In genomic region chr10:86693721-86694369, GRCh38 we compare ENCODE assay signal across 8 cellular contexts. TPM values are rescaled to one million over a fixed set of nuclear protein-coding genes. Genes with fewer than 3 reads are reported as not detected.
DNase-seq lines count a peak whose midpoint lies in the region; ATAC-seq and TF ChIP-seq lines count a peak whose summit lies in the region.

No MANE protein-coding gene starts in this region.

- TF ChIP-seq POLR2A in right lobe of liver (IDR thresholded peaks at IDR 0.05), result no peak

- H3K4me3 Mint-ChIP-seq in MCF 10A (ENCODE audit: unreplicated experiment) (no peak overlapping the region), type B pancreatic cell (no peak overlapping the region)

- H3K36me3 ChIP-seq in right lobe of liver, result no peaks in the 10 kb centered on the region

- 31% methylated on average over 10 of the region's 10 CpGs for WGBS in right lobe of liver (ENCODE audit: insufficient coverage, low coverage, low lambda C conversion rate, missing lambda C conversion rate)

- POLR2A ChIA-PET in MCF 10A (lab: Yijun Ruan, JAX), result no interaction called here

- no peaks in the 10 kb centered on the region for H3K36me3 Mint-ChIP-seq in MCF 10A (ENCODE audit: insufficient read depth, unreplicated experiment)
- no peaks in the 10 kb centered on the region for H3K36me3 Mint-ChIP-seq in type B pancreatic cell

- intact Hi-C loops in MCF 10A (cut with micrococcal nuclease), result loop anchor here (1.0 kb wide), 1 partner anchor 205 kb away; no protein-coding TSS in a partner anchor
- intact Hi-C loops in right lobe of liver (cut with DNase I), result loop anchor here in 1 of 2 donors (5.0 kb wide), 1 partner anchor 203 kb away; no protein-coding TSS in a partner anchor

- H3K9me3 Mint-ChIP-seq in MCF 10A (ENCODE audit: unreplicated experiment) (no peaks in the 10 kb centered on the region), type B pancreatic cell (no peaks in the 10 kb centered on the region)

- H3K4me3 ChIP-seq in right lobe of liver, result no peak overlapping the region

- no peaks in the 10 kb centered on the region for H3K4me1 Mint-ChIP-seq in MCF 10A (ENCODE audit: insufficient read depth, unreplicated experiment)
- H3K4me1 Mint-ChIP-seq in type B pancreatic cell (ENCODE audit: unreplicated experiment), result peaks cover 10% of the 10 kb centered on the region

- no peaks in the 10 kb centered on the region for H3K27me3 Mint-ChIP-seq in MCF 10A (ENCODE audit: insufficient read depth, unreplicated experiment)
- peaks cover 4% of the 10 kb centered on the region for H3K27me3 Mint-ChIP-seq in type B pancreatic cell

- no peaks in the 10 kb centered on the region for H3K27me3 ChIP-seq in right lobe of liver

- CTCF ChIA-PET in MCF 10A (lab: Yijun Ruan, JAX), result interaction anchor here (0.5 to 1.9 kb wide), 13 partner anchors 12 to 246 kb away, joined by 3 to 13 read pairs (median 3); no protein-coding TSS in a partner anchor

- no peaks in the 10 kb centered on the region for H3K9me3 ChIP-seq in right lobe of liver

- DNase-seq in CD1c-positive myeloid dendritic cell (ENCODE audit: extremely low spot score), result peak; percentile 48
- peak; percentile 58 for DNase-seq in HCEC 1CT
- DNase-seq in SKM-1 (lab: John Stamatoyannopoulos, UW; ENCODE audit: unreplicated experiment), result peak; percentile 44
- peak; percentile 55 for DNase-seq in MCF 10A (ENCODE audit: unreplicated experiment)
- peak in 1 of 3 donors; percentile 44 for DNase-seq in right lobe of liver
- no peak for DNase-seq in type B pancreatic cell (ENCODE audit: extremely low spot score, unreplicated experiment)

- H3K27ac Mint-ChIP-seq in MCF 10A (ENCODE audit: low read depth, unreplicated experiment) (no peak overlapping the region), type B pancreatic cell (peak overlapping the region; percentile 25)

- ATAC-seq in right lobe of liver (peak; percentile 54 to 69 (median 66)), GM18858 (IDR thresholded peaks at IDR 0.05; ENCODE audit: unreplicated experiment) (no peak), HG02973 (IDR thresholded peaks at IDR 0.05; ENCODE audit: unreplicated experiment) (no peak)

- TF ChIP-seq CTCF in MCF 10A (IDR thresholded peaks at IDR 0.05; ENCODE audit: unreplicated experiment) (peak; percentile 42), right lobe of liver (IDR thresholded peaks at IDR 0.05) (peak; percentile 44 to 59 (median 54)), type B pancreatic cell (conservative IDR thresholded peaks at IDR 0.05) (peak; percentile 83)

- no TSS peak for BruUV-seq in MCF 10A (replicated peaks; lab: Mats Ljungman, UMichigan)

- H3K27ac ChIP-seq in right lobe of liver, result no peak overlapping the region

- no peaks in the 10 kb centered on the region for H3K4me1 ChIP-seq in right lobe of liver

RNA-seq across cellular contexts. Expression of gene LDB3, which starts 25.5 kb away (rescaled TPM):
- total RNA-seq in MCF 10A (2022) (0.23 and 0.29 TPM in 2 replicates), right lobe of liver (under 1 TPM; 0.07 to 0.29 (median 0.12) TPM), type B pancreatic cell (ENCODE audit: low replicate concordance) (0.14 and 0.85 TPM in 2 replicates)

RNA-seq across cellular contexts. Expression of gene OPN4, which starts 39.5 kb away (rescaled TPM):
- not detected in 2 replicates for total RNA-seq in MCF 10A (2022)
- total RNA-seq in right lobe of liver, result not detected
- total RNA-seq in type B pancreatic cell (ENCODE audit: low replicate concordance), result not detected in 2 replicates

Comparison
In these comparisons a context has a peak if more than half of its experiments do, and no peak if none do; other contexts are left out.
1. ATAC-seq: peak in right lobe of liver (4 of 4); none in GM18858 (single experiment) and HG02973 (single experiment).
2. Peak in every context shown above with its lines, with median percentiles within 50 percentile points of each other: CTCF ChIP-seq.